In the genomic region with DNA sequence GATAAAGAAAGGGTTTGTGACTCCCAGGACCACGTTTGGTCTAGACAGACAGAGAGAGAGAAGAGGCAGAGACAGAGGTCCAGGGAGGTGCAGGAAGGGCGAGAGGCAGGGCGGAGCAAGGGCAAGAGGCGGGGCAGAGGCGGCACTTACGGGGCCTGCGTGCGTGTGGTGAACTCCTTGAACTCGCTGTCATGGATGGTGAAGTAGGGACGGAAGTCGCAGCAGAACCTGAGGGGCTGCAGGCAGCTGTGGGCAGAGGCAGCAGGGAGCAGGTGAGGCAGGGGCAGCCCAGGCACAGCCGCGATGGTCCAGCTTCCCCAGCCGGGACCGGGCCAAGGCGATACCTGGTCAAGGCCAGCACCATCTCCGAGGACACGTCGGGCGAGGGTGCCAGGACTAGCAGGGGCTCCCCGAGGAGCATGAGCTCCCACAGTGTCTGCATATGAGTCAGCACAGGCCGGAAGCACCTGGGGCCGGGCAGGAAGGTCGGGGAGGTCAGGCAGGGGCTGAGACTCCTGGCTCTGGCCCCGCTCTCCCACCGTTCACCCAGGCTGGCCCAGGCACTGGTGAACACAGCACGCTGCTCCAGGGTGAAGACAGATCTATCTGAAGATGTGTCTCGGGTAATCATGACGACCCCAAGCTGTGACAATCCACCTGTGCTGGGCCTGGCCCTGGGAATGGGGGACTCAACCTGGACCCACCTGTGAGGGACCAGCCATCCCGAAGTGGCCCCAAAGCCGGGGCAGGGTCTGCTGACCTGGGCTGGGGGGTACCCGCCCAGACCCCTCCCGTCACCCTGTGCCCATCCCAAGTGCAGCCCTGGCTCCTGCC, we compare ENCODE assay signal across 1 cellular context.
TF ChIP-seq lines count a peak whose summit lies in the region.

No MANE protein-coding gene starts in this region.

TF ChIP-seq in HepG2, 621 proteins besides CTCF, POLR2A, EP300 and RAD21 (continued from another document and continues in another):
- TF ChIP-seq ZHX1 (CRISPR knock-in tag; IDR thresholded peaks at IDR 0.05; ENCODE audit: low read depth) (no peak), SPEN (CRISPR knock-in tag; IDR thresholded peaks at IDR 0.05; ENCODE audit: low read depth) (0 out of 2 replicates have a peak, but pooled peaks have one; percentile 44), BCLAF1 (IDR thresholded peaks at IDR 0.05) (no peak), REXO4 (CRISPR knock-in tag; IDR thresholded peaks at IDR 0.05; ENCODE audit: borderline replicate concordance) (no peak), TGIF2 (CRISPR knock-in tag; IDR thresholded peaks at IDR 0.05) (no peak), RBM39 (IDR thresholded peaks at IDR 0.05; ENCODE audit: low read depth, low read length, poor library complexity, severe bottlenecking) (no peak), ZNF432 (CRISPR knock-in tag; IDR thresholded peaks at IDR 0.05; ENCODE audit: borderline replicate concordance) (no peak), AGO2 (optimal IDR thresholded peaks at IDR 0.05; ENCODE audit: low read depth, low read length) (no peak), BHLHE40 (IDR thresholded peaks at IDR 0.05; ENCODE audit: low read length) (no peak), DNMT1 (CRISPR knock-in tag; IDR thresholded peaks at IDR 0.05) (no peak), ATF4 (CRISPR knock-in tag; IDR thresholded peaks at IDR 0.05) (no peak), SOX6 (IDR thresholded peaks at IDR 0.05) (no peak), SOX6 (CRISPR knock-in tag; IDR thresholded peaks at IDR 0.05) (peak; percentile 30; the same call in 1 of the 2 replicates), SRSF4 (IDR thresholded peaks at IDR 0.05; ENCODE audit: low read depth, low read length, poor library complexity, severe bottlenecking) (no peak), POGZ (CRISPR knock-in tag; IDR thresholded peaks at IDR 0.05) (0 out of 2 replicates have a peak, but pooled peaks have one; percentile 16), EED (CRISPR knock-in tag; IDR thresholded peaks at IDR 0.05) (no peak), FOSL1 (CRISPR knock-in tag; IDR thresholded peaks at IDR 0.05; ENCODE audit: borderline replicate concordance) (no peak), TSC22D2 (CRISPR knock-in tag; IDR thresholded peaks at IDR 0.05; ENCODE audit: borderline replicate concordance) (no peak), MAZ (IDR thresholded peaks at IDR 0.05; ENCODE audit: borderline replicate concordance, low read depth, low read length) (no peak), MAZ (CRISPR knock-in tag; IDR thresholded peaks at IDR 0.05; ENCODE audit: low read depth) (no peak), ZNF761 (CRISPR knock-in tag; conservative IDR thresholded peaks at IDR 0.05) (no peak), ZNF562 (CRISPR knock-in tag; IDR thresholded peaks at IDR 0.05; ENCODE audit: borderline replicate concordance) (no peak), MEF2D (CRISPR knock-in tag; IDR thresholded peaks at IDR 0.05) (0 out of 2 replicates have a peak, but pooled peaks have one; percentile 39), DMAP1 (CRISPR knock-in tag; IDR thresholded peaks at IDR 0.05) (no peak), KDM6A (CRISPR knock-in tag; IDR thresholded peaks at IDR 0.05; ENCODE audit: low read depth) (no peak), ZNF20 (CRISPR knock-in tag; IDR thresholded peaks at IDR 0.05) (no peak), SP2 (CRISPR knock-in tag; IDR thresholded peaks at IDR 0.05) (no peak), PTBP1 (IDR thresholded peaks at IDR 0.05; ENCODE audit: low read depth, low read length, poor library complexity, severe bottlenecking) (no peak), GFI1 (CRISPR knock-in tag; IDR thresholded peaks at IDR 0.05; ENCODE audit: borderline replicate concordance) (no peak), ZNF484 (CRISPR knock-in tag; IDR thresholded peaks at IDR 0.05; ENCODE audit: borderline replicate concordance, low read depth) (no peak), RARA (CRISPR knock-in tag; IDR thresholded peaks at IDR 0.05) (peak; percentile 84), TMF1 (CRISPR knock-in tag; IDR thresholded peaks at IDR 0.05; ENCODE audit: low read depth) (no peak), ZNF749 (CRISPR knock-in tag; IDR thresholded peaks at IDR 0.05; ENCODE audit: borderline replicate concordance) (no peak), NBN (conservative IDR thresholded peaks at IDR 0.05) (no peak), CCAR2 (optimal IDR thresholded peaks at IDR 0.05; ENCODE audit: low read depth, low read length) (no peak)
- TF ChIP-seq, protein P1, sequence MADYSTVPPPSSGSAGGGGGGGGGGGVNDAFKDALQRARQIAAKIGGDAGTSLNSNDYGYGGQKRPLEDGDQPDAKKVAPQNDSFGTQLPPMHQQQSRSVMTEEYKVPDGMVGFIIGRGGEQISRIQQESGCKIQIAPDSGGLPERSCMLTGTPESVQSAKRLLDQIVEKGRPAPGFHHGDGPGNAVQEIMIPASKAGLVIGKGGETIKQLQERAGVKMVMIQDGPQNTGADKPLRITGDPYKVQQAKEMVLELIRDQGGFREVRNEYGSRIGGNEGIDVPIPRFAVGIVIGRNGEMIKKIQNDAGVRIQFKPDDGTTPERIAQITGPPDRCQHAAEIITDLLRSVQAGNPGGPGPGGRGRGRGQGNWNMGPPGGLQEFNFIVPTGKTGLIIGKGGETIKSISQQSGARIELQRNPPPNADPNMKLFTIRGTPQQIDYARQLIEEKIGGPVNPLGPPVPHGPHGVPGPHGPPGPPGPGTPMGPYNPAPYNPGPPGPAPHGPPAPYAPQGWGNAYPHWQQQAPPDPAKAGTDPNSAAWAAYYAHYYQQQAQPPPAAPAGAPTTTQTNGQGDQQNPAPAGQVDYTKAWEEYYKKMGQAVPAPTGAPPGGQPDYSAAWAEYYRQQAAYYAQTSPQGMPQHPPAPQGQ (CRISPR knock-in tag; IDR thresholded peaks at IDR 0.05; ENCODE audit: borderline replicate concordance): no peak
- TF ChIP-seq, protein P2, sequence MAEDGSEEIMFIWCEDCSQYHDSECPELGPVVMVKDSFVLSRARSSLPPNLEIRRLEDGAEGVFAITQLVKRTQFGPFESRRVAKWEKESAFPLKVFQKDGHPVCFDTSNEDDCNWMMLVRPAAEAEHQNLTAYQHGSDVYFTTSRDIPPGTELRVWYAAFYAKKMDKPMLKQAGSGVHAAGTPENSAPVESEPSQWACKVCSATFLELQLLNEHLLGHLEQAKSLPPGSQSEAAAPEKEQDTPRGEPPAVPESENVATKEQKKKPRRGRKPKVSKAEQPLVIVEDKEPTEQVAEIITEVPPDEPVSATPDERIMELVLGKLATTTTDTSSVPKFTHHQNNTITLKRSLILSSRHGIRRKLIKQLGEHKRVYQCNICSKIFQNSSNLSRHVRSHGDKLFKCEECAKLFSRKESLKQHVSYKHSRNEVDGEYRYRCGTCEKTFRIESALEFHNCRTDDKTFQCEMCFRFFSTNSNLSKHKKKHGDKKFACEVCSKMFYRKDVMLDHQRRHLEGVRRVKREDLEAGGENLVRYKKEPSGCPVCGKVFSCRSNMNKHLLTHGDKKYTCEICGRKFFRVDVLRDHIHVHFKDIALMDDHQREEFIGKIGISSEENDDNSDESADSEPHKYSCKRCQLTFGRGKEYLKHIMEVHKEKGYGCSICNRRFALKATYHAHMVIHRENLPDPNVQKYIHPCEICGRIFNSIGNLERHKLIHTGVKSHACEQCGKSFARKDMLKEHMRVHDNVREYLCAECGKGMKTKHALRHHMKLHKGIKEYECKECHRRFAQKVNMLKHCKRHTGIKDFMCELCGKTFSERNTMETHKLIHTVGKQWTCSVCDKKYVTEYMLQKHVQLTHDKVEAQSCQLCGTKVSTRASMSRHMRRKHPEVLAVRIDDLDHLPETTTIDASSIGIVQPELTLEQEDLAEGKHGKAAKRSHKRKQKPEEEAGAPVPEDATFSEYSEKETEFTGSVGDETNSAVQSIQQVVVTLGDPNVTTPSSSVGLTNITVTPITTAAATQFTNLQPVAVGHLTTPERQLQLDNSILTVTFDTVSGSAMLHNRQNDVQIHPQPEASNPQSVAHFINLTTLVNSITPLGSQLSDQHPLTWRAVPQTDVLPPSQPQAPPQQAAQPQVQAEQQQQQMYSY (CRISPR knock-in tag; IDR thresholded peaks at IDR 0.05): no peak
- TF ChIP-seq, protein P3, sequence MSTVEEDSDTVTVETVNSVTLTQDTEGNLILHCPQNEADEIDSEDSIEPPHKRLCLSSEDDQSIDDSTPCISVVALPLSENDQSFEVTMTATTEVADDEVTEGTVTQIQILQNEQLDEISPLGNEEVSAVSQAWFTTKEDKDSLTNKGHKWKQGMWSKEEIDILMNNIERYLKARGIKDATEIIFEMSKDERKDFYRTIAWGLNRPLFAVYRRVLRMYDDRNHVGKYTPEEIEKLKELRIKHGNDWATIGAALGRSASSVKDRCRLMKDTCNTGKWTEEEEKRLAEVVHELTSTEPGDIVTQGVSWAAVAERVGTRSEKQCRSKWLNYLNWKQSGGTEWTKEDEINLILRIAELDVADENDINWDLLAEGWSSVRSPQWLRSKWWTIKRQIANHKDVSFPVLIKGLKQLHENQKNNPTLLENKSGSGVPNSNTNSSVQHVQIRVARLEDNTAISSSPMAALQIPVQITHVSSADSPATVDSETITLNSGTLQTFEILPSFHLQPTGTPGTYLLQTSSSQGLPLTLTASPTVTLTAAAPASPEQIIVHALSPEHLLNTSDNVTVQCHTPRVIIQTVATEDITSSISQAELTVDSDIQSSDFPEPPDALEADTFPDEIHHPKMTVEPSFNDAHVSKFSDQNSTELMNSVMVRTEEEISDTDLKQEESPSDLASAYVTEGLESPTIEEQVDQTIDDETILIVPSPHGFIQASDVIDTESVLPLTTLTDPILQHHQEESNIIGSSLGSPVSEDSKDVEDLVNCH (CRISPR knock-in tag; IDR thresholded peaks at IDR 0.05): no peak
- TF ChIP-seq, protein P4, sequence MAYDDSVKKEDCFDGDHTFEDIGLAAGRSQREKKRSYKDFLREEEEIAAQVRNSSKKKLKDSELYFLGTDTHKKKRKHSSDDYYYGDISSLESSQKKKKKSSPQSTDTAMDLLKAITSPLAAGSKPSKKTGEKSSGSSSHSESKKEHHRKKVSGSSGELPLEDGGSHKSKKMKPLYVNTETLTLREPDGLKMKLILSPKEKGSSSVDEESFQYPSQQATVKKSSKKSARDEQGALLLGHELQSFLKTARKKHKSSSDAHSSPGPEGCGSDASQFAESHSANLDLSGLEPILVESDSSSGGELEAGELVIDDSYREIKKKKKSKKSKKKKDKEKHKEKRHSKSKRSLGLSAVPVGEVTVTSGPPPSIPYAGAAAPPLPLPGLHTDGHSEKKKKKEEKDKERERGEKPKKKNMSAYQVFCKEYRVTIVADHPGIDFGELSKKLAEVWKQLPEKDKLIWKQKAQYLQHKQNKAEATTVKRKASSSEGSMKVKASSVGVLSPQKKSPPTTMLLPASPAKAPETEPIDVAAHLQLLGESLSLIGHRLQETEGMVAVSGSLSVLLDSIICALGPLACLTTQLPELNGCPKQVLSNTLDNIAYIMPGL (CRISPR knock-in tag; IDR thresholded peaks at IDR 0.05; ENCODE audit: borderline replicate concordance in 1 of 2, low read depth in 1 of 2): 0 out of 4 replicates have a peak, but pooled peaks of 1 of the 2 experiments have one; percentile 22
